ENCODE assay signal across 28 cellular contexts in the genomic region with DNA sequence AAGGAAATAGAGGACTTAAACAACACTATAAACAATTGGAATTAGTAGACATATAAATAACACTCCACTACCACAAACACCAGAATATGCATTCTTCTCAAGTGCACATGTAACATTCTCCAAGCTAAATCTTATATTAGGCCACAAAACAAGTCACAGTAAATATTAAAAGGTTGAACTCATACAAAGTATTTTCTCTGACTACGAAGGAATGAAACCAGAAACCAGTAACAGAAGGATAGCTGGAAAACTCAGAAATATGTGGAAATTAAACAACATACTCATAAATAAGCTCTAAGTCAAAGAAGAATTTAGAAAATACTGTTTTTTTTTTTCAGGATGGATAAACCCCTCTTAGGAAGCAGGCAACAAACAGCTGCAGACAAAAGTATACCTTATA.
"Had no signal": no experiment of that assay in that cellular context is flagged by ENCODE, and none has a peak within 500 bp of the region (broad histone marks: within the 10 kb centered on the region; RNA-seq: fewer than 3 reads in every experiment).

No MANE protein-coding gene starts in this region.

- H3K27ac Mint-ChIP-seq: dendritic cell treated with granulocyte-macrophage colony-stimulating factor and Interleukin-4, amounts not matched to agents 40 ng/mL and 50 ng/mL, for 4 days; effector memory CD8-positive, alpha-beta T cell; endodermal cell had no signal

- DNase-seq: colonic mucosa; cortex of kidney; dermis blood vessel endothelial cell; dorsolateral prefrontal cortex; effector CD4-positive, alpha-beta T cell; effector CD8-positive, alpha-beta T cell; effector memory CD4-positive, alpha-beta T cell; effector memory CD8-positive, alpha-beta T cell; endodermal cell; erythroblast; esophagus squamous epithelium; foreskin fibroblast; foreskin keratinocyte; foreskin melanocyte; gastrocnemius medialis; glutamatergic neuron; head of caudate nucleus; heart left ventricle; heart right ventricle had no signal

- ATAC-seq: effector memory CD8-positive, alpha-beta T cell; esophagus mucosa; foreskin keratinocyte; gastrocnemius medialis; gastroesophageal sphincter; heart left ventricle; heart right ventricle had no signal

- H3K4me3 Mint-ChIP-seq: dendritic cell treated with granulocyte-macrophage colony-stimulating factor and Interleukin-4, amounts not matched to agents 40 ng/mL and 50 ng/mL, for 4 days; effector memory CD8-positive, alpha-beta T cell; endodermal cell had no signal

- H3K27me3 Mint-ChIP-seq: dendritic cell treated with granulocyte-macrophage colony-stimulating factor and Interleukin-4, amounts not matched to agents 40 ng/mL and 50 ng/mL, for 4 days; effector memory CD8-positive, alpha-beta T cell had no signal

- FAIRE-seq: colon, endothelial cell of umbilical vein, frontal cortex had no signal

- H3K27ac ChIP-seq: colonic mucosa, coronary artery, dorsolateral prefrontal cortex, epithelial cell of prostate, esophagus muscularis mucosa, esophagus squamous epithelium, foreskin keratinocyte, gastrocnemius medialis, gastroesophageal sphincter, heart left ventricle, heart right ventricle had no signal

- H3K9me3 ChIP-seq: colonic mucosa, gastrocnemius medialis had no signal

- H3K4me1 ChIP-seq: colonic mucosa, esophagus muscularis mucosa, esophagus squamous epithelium, gastrocnemius medialis, gastroesophageal sphincter, heart left ventricle, heart right ventricle had no signal

- H3K27me3 ChIP-seq: colonic mucosa, esophagus muscularis mucosa, esophagus squamous epithelium, foreskin keratinocyte, gastrocnemius medialis, gastroesophageal sphincter, heart left ventricle, heart right ventricle had no signal

- H3K4me3 ChIP-seq: colonic mucosa, coronary artery, dorsolateral prefrontal cortex, esophagus muscularis mucosa, esophagus squamous epithelium, gastrocnemius medialis, gastroesophageal sphincter, heart left ventricle, heart right ventricle had no signal

- H3K36me3 ChIP-seq: colonic mucosa, esophagus muscularis mucosa, esophagus squamous epithelium, gastrocnemius medialis, gastroesophageal sphincter, heart left ventricle, heart right ventricle had no signal
